ENCODE assay signal across 8 cellular contexts in the genomic region with DNA sequence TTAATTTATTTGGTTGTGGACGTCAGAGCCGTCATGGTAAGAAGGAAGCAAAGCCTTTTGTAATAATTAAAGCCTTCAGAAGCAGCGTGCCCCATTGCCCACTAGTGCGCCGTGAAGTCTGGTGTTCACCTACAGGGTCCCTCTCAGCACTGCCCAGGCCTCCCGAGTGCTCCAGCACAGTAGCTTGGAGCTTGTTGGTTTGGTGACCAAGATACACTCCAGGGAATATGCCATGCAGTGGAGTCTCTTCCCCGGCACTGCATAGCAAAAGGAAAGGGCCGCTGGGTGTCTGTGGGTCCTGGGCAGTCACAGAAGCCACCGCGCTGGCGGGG. TPM values are rescaled to one million over a fixed set of nuclear protein-coding genes. Genes with fewer than 3 reads are reported as not detected.
DNase-seq lines count a peak whose midpoint lies in the region; ATAC-seq, FAIRE-seq and TF ChIP-seq lines count a peak whose summit lies in the region.

No MANE protein-coding gene starts in this region.

- H3K9me3 ChIP-seq in A673 (ENCODE audit: low read depth, low read length, poor library complexity, severe bottlenecking) (no peaks in the 10 kb centered on the region), right atrium auricular region (no peaks in the 10 kb centered on the region), thymus (ENCODE audit: control insufficient read depth) (no peaks in the 10 kb centered on the region)

- H3K36me3 ChIP-seq in A673 (ENCODE audit: insufficient read depth, low read length, poor library complexity, severe bottlenecking) = no peaks in the 10 kb centered on the region
- H3K36me3 ChIP-seq in right atrium auricular region = no peaks in the 10 kb centered on the region
- no peaks in the 10 kb centered on the region for H3K36me3 ChIP-seq in thymus (ENCODE audit: control insufficient read depth, insufficient read depth)

- no TSS peak for BruUV-seq in A673 (replicated peaks; lab: Mats Ljungman, UMichigan)

- POLR2A ChIA-PET in A673 (lab: Charles Lee; ENCODE audit: low non-redundant PET) = no interaction called here

- peak overlapping the region; percentile 53 for H3K4me3 ChIP-seq in A673 (ENCODE audit: low read depth, low read length, poor library complexity, severe bottlenecking)
- peak overlapping the region; percentile 30 to 45 for H3K4me3 ChIP-seq in right atrium auricular region
- peak overlapping the region; percentile 94 for H3K4me3 ChIP-seq in thymus (ENCODE audit: low read length)

- H3K4me1 ChIP-seq in A673 (ENCODE audit: insufficient read depth, low read length, poor library complexity, severe bottlenecking) (peaks cover 36% of the 10 kb centered on the region), right atrium auricular region (peaks cover 0 to 13% of the 10 kb centered on the region in 2 donors), thymus (ENCODE audit: control insufficient read depth, insufficient read depth, low read length) (peaks cover 14% of the 10 kb centered on the region)

- H3K27ac ChIP-seq in A673 (ENCODE audit: low read depth, low read length, poor library complexity, severe bottlenecking) = no peak overlapping the region
- H3K27ac ChIP-seq in right atrium auricular region = no peak overlapping the region
- H3K27ac ChIP-seq in thymus (ENCODE audit: low read depth) = peak overlapping the region; percentile 91

- intact Hi-C loops in A673 (cut with micrococcal nuclease; ENCODE audit: unreplicated experiment) = no loop called here

- peaks cover 27% of the 10 kb centered on the region for H3K27me3 ChIP-seq in A673 (replicated peaks; ENCODE audit: insufficient read depth, low read depth, low read length, poor library complexity)
- peaks cover 10 to 24% of the 10 kb centered on the region in 2 donors for H3K27me3 ChIP-seq in right atrium auricular region
- H3K27me3 ChIP-seq in thymus (ENCODE audit: control insufficient read depth, insufficient read depth) = no peaks in the 10 kb centered on the region

- TF ChIP-seq CTCF in A673 (conservative IDR thresholded peaks at IDR 0.05; ENCODE audit: low read depth, low read length) (no peak), right atrium auricular region (IDR thresholded peaks at IDR 0.05) (no peak)

- DNase-seq in A673 (ENCODE audit: low spot score) (no peak), NCI-H748 treated with DMSO at 0.1 percent for 48 hours (lab: John Stamatoyannopoulos, UW) (peak; percentile 73), right atrium auricular region (ENCODE audit: low spot score) (no peak), NCI-H2227 (lab: John Stamatoyannopoulos, UW; ENCODE audit: unreplicated experiment) (no peak), frontal cortex (ENCODE audit: low spot score in 2 of 2) (no peak)
- no peak for DNase-seq in effector CD4-positive, alpha-beta T cell

- CTCF ChIA-PET in A673 (lab: Charles Lee) = no interaction called here

- peak; percentile 10 for ATAC-seq in GM21367 (IDR thresholded peaks at IDR 0.05; ENCODE audit: unreplicated experiment)

- whole genome bisulfite sequencing in thymus = 16% methylated on average over 11 of the region's 11 CpGs

- FAIRE-seq in frontal cortex (lab: Jason Lieb, UNC) = no peak

RNA-seq across cellular contexts. Expression of a gene that starts 0.5 kb away (rescaled TPM):
- total RNA-seq in A673 (2021) (14.9 and 21.5 TPM in 2 replicates), right atrium auricular region (1 to 10 TPM; 3.4 to 6.3 TPM), frontal cortex (2.0 TPM)
- 22.2 TPM for polyA plus RNA-seq in thymus

Comparison
In these comparisons a context has a peak if more than half of its experiments do, and no peak if none do; other contexts are left out.
1. H3K4me3 ChIP-seq: peak in every context shown above with its lines; median percentile 94 in thymus; 53 in A673; 38 in right atrium auricular region.